16 cellular contexts compared by ENCODE assay signal in the genomic region with DNA sequence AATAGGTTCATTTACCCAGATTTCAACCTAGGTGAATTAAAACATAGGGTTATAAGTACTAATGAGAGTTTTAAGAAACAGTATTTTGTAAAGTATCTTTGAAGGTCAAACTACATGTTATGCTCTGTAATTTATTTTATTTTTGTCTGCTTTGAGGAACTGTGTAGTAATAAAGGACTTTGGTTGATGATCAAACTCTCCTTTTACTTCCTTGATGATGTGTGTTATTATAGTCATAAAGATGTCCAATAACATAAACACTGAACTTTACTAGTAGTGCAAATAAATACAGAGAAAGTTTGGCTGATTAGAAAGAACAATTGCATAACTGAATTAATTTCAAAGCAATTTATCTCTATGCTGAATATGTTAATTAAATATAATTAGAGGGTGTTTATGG. TPM values are rescaled to one million over a fixed set of nuclear protein-coding genes. Genes with fewer than 3 reads are reported as not detected.
"Had no signal": no experiment of that assay in that cellular context is flagged by ENCODE, and none has a peak within 500 bp of the region (broad histone marks: within the 10 kb centered on the region; RNA-seq: fewer than 3 reads in every experiment).

No MANE protein-coding gene starts in this region.

- ATAC-seq: effector memory CD8-positive, alpha-beta T cell; naive thymus-derived CD8-positive, alpha-beta T cell; stimulated activated naive CD8-positive, alpha-beta T cell treated with anti-CD3 and anti-CD28 coated beads, Interleukin-15, Interleukin-2, amounts not matched to agents 100 U/mL and 50 U/mL, for 24 hours had no signal

- H3K36me3 ChIP-seq: esophagus squamous epithelium, neutrophil, right atrium auricular region, sigmoid colon, suprapubic skin, tibial artery, upper lobe of left lung, uterus had no signal

- DNase-seq: effector memory CD8-positive, alpha-beta T cell; esophagus squamous epithelium; foreskin keratinocyte; mesendoderm; naive thymus-derived CD8-positive, alpha-beta T cell; posterior cingulate gyrus; sigmoid colon; stimulated activated CD4-positive, alpha-beta T cell treated with anti-CD3 and anti-CD28 coated beads, Interleukin-2, amount 100 ng/mL, for 48 hours; stimulated activated naive CD8-positive, alpha-beta T cell treated with anti-CD3 and anti-CD28 coated beads, Interleukin-15, Interleukin-2, amounts not matched to agents 100 U/mL and 50 U/mL, for 24 hours; tibial artery; upper lobe of left lung; uterus had no signal

- H3K9me3 ChIP-seq: esophagus squamous epithelium, neutrophil, right atrium auricular region, sigmoid colon, suprapubic skin, tibial artery, upper lobe of left lung, uterus had no signal

- H3K4me3 ChIP-seq: esophagus squamous epithelium, right atrium auricular region, sigmoid colon, skin epidermis, suprapubic skin, tibial artery, upper lobe of left lung, uterus had no signal

- H3K27ac ChIP-seq: esophagus squamous epithelium, neutrophil, right atrium auricular region, sigmoid colon, skin epidermis, suprapubic skin, tibial artery, upper lobe of left lung, uterus had no signal

- H3K4me1 ChIP-seq: foreskin keratinocyte had no signal

- H3K27me3 ChIP-seq: esophagus squamous epithelium, foreskin keratinocyte, right atrium auricular region, sigmoid colon, suprapubic skin, tibial artery, upper lobe of left lung, uterus had no signal

RNA-seq across cellular contexts. Expression of a gene that starts 6.3 kb away (rescaled TPM):
- total RNA-seq: naive thymus-derived CD8-positive, alpha-beta T cell had no signal
- polyA plus RNA-seq: naive thymus-derived CD8-positive, alpha-beta T cell had no signal
